Comparison of ENCODE assay signal across 31 cellular contexts in genomic region chr5:80632700-80633099, GRCh38.
"Had no signal": no experiment of that assay in that cellular context is flagged by ENCODE, and none has a peak within 500 bp of the region (broad histone marks: within the 10 kb centered on the region; RNA-seq: fewer than 3 reads in every experiment).

No MANE protein-coding gene starts in this region.

- H3K9me3 Mint-ChIP-seq: activated CD4-positive, alpha-beta T cell treated with anti-CD3 and anti-CD28 coated beads, Interleukin-2, amount 10 ng/mL, durations not matched to agents 7 days and 5 days; activated naive CD4-positive, alpha-beta T cell treated with anti-CD3 and anti-CD28 coated beads for 36 hours; activated naive CD4-positive, alpha-beta T cell treated with anti-CD3 and anti-CD28 coated beads, Interleukin-2, amount 50 U/mL, for 72 hours; activated T-cell treated with anti-CD3 and anti-CD28 coated beads, Interleukin-2, amount 50 U/mL, for 24 hours; T-helper 1 cell treated with Interleukin-12 subunit alpha and Interleukin-12 subunit beta and Interleukin-4 antibody, amounts not matched to agents 30 μg/mL and 1 μg/mL, for 36 hours; T-helper 2 cell treated with Interferon-gamma antibody and Interleukin-4, amounts not matched to agents 5 μg/mL and 100 μg/mL, for 36 hours had no signal

- FAIRE-seq: astrocyte had no signal

- H3K4me3 ChIP-seq: adrenal gland, body of pancreas, breast epithelium, MG63, Peyer's patch, SJSA1 had no signal

- H3K4me1 ChIP-seq: adrenal gland, body of pancreas, breast epithelium, Peyer's patch, SJSA1 had no signal

- H3K9me3 ChIP-seq: adrenal gland, body of pancreas, breast epithelium, MG63, Peyer's patch, SJSA1, SK-N-SH had no signal

- H3K9ac ChIP-seq: SK-N-SH had no signal

- DNase-seq: activated CD4-positive, alpha-beta T cell treated with anti-CD3 and anti-CD28 coated beads for 36 hours; activated CD4-positive, alpha-beta T cell treated with anti-CD3 and anti-CD28 coated beads, Interleukin-2, amount 10 ng/mL, durations not matched to agents 7 days and 5 days; activated CD4-positive, alpha-beta T cell treated with anti-CD3 and anti-CD28 coated beads, Interleukin-2, amount 50 U/mL, for 48 hours; activated CD8-positive, alpha-beta T cell treated with anti-CD3 and anti-CD28 coated beads, Interleukin-2, amount 10 ng/mL, durations not matched to agents 7 days and 5 days; activated gamma-delta T cell treated with Interleukin-2 at 50 U/mL for 16 hours; activated naive CD4-positive, alpha-beta T cell treated with anti-CD3 and anti-CD28 coated beads for 36 hours; activated T-cell treated with anti-CD3 and anti-CD28 coated beads, Interleukin-2, amount 50 U/mL, for 24 hours; adrenal gland; body of pancreas; Karpas-422; KBM-7; MG63; NCI-H1048; NCI-H1436 treated with DMSO at 0.1 percent for 48 hours; NCI-H1694 treated with DMSO at 0.1 percent for 48 hours; NCI-H2029; NCI-H345; NCI-H526; NCI-H748 treated with DMSO at 0.1 percent for 48 hours; NK-92 treated with Interleukin-12 subunit alpha and Interleukin-12 subunit beta, amount 100 ng/mL, for 24 hours; PC-3; Peyer's patch; RPMI8226; SHP77 treated with DMSO at 0.1 percent for 48 hours; SK-N-SH had no signal

- H3K4me1 Mint-ChIP-seq: activated CD4-positive, alpha-beta T cell treated with anti-CD3 and anti-CD28 coated beads, Interleukin-2, amount 10 ng/mL, durations not matched to agents 7 days and 5 days had no signal

- H3K27ac Mint-ChIP-seq: activated CD4-positive, alpha-beta T cell treated with anti-CD3 and anti-CD28 coated beads for 36 hours; activated CD4-positive, alpha-beta T cell treated with anti-CD3 and anti-CD28 coated beads, Interleukin-2, amount 10 ng/mL, durations not matched to agents 7 days and 5 days; activated CD8-positive, alpha-beta T cell treated with anti-CD3 and anti-CD28 coated beads, Interleukin-2, amount 10 ng/mL, durations not matched to agents 7 days and 5 days; activated naive CD4-positive, alpha-beta T cell treated with anti-CD3 and anti-CD28 coated beads for 36 hours; activated naive CD4-positive, alpha-beta T cell treated with anti-CD3 and anti-CD28 coated beads, Interleukin-2, amount 50 U/mL, for 72 hours; activated T-cell treated with anti-CD3 and anti-CD28 coated beads, Interleukin-2, amount 50 U/mL, for 24 hours; T-helper 1 cell treated with Interleukin-12 subunit alpha and Interleukin-12 subunit beta and Interleukin-4 antibody, amounts not matched to agents 30 μg/mL and 1 μg/mL, for 36 hours; T-helper 2 cell treated with Interferon-gamma antibody and Interleukin-4, amounts not matched to agents 5 μg/mL and 100 μg/mL, for 36 hours had no signal

- ATAC-seq: activated CD4-positive, alpha-beta T cell treated with anti-CD3 and anti-CD28 coated beads for 36 hours; activated CD8-positive, alpha-beta T cell treated with anti-CD3 and anti-CD28 coated beads, Interleukin-2, amount 10 ng/mL, durations not matched to agents 7 days and 5 days; activated naive CD4-positive, alpha-beta T cell treated with anti-CD3 and anti-CD28 coated beads, Interleukin-2, amount 50 U/mL, for 72 hours; body of pancreas; PC-3 had no signal

- H3K4me3 Mint-ChIP-seq: activated CD4-positive, alpha-beta T cell treated with anti-CD3 and anti-CD28 coated beads for 36 hours; activated CD4-positive, alpha-beta T cell treated with anti-CD3 and anti-CD28 coated beads, Interleukin-2, amount 10 ng/mL, durations not matched to agents 7 days and 5 days; activated CD8-positive, alpha-beta T cell treated with anti-CD3 and anti-CD28 coated beads, Interleukin-2, amount 10 ng/mL, durations not matched to agents 7 days and 5 days; activated naive CD4-positive, alpha-beta T cell treated with anti-CD3 and anti-CD28 coated beads for 36 hours; activated T-cell treated with anti-CD3 and anti-CD28 coated beads, Interleukin-2, amount 50 U/mL, for 24 hours; T-helper 1 cell treated with Interleukin-12 subunit alpha and Interleukin-12 subunit beta and Interleukin-4 antibody, amounts not matched to agents 30 μg/mL and 1 μg/mL, for 36 hours; T-helper 2 cell treated with Interferon-gamma antibody and Interleukin-4, amounts not matched to agents 5 μg/mL and 100 μg/mL, for 36 hours had no signal

- H3K27ac ChIP-seq: adrenal gland, body of pancreas, breast epithelium, Peyer's patch, SJSA1 had no signal

- H3K36me3 ChIP-seq: adrenal gland, breast epithelium had no signal
